1 cellular context compared by ENCODE assay signal in the genomic region with DNA sequence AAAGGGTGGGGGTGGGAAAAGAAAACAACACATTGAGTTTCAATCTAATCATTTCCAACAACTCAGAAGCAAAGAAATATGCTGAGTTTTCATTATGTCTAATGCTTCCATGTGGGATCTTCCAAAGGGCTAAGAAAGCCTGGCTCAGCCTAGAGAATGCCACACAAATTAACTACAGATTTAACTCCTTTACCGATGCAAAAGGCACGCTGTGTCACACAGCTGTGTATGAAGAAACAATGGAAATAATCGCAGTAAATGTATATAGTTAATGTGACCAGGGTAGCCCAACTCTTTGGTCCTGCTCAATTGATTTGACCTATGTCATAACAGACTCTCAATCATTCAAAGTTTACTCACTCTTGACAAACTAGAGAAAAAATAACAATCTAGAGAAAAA.
TF ChIP-seq lines count a peak whose summit lies in the region.

No MANE protein-coding gene starts in this region.

TF ChIP-seq in SK-N-SH, 30 proteins besides CTCF, POLR2A, EP300 and RAD21:
- no peak for TF ChIP-seq YY1 (IDR thresholded peaks at IDR 0.05; ENCODE audit: low read depth)
- TF ChIP-seq FOSL2 (IDR thresholded peaks at IDR 0.05; ENCODE audit: borderline replicate concordance, low read depth): no peak
- TF ChIP-seq, protein P1, sequence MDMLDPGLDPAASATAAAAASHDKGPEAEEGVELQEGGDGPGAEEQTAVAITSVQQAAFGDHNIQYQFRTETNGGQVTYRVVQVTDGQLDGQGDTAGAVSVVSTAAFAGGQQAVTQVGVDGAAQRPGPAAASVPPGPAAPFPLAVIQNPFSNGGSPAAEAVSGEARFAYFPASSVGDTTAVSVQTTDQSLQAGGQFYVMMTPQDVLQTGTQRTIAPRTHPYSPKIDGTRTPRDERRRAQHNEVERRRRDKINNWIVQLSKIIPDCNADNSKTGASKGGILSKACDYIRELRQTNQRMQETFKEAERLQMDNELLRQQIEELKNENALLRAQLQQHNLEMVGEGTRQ (IDR thresholded peaks at IDR 0.05; ENCODE audit: borderline replicate concordance, low read depth, low read length): no peak
- no peak for TF ChIP-seq GATA2 (CRISPR knock-in tag; IDR thresholded peaks at IDR 0.05)
- TF ChIP-seq RCOR1 (IDR thresholded peaks at IDR 0.05; ENCODE audit: low read length): no peak
- TF ChIP-seq, protein P2, sequence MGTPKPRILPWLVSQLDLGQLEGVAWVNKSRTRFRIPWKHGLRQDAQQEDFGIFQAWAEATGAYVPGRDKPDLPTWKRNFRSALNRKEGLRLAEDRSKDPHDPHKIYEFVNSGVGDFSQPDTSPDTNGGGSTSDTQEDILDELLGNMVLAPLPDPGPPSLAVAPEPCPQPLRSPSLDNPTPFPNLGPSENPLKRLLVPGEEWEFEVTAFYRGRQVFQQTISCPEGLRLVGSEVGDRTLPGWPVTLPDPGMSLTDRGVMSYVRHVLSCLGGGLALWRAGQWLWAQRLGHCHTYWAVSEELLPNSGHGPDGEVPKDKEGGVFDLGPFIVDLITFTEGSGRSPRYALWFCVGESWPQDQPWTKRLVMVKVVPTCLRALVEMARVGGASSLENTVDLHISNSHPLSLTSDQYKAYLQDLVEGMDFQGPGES (IDR thresholded peaks at IDR 0.05; ENCODE audit: low read depth, low read length): no peak
- TF ChIP-seq, protein P3, sequence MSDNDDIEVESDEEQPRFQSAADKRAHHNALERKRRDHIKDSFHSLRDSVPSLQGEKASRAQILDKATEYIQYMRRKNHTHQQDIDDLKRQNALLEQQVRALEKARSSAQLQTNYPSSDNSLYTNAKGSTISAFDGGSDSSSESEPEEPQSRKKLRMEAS (IDR thresholded peaks at IDR 0.05; ENCODE audit: low read depth): no peak
- no peak for TF ChIP-seq EZH2phosphoT487 (IDR thresholded peaks at IDR 0.05; ENCODE audit: borderline replicate concordance, low read depth)
- TF ChIP-seq POLR2AphosphoS5 (IDR thresholded peaks at IDR 0.05; ENCODE audit: low read depth, low read length): no peak
